14 cellular contexts compared by ENCODE assay signal in genomic region chr12:120762093-120762492, GRCh38. TPM values are rescaled to one million over a fixed set of nuclear protein-coding genes. Genes with fewer than 3 reads are reported as not detected.
DNase-seq lines count a peak whose midpoint lies in the region; ATAC-seq, FAIRE-seq and TF ChIP-seq lines count a peak whose summit lies in the region.
"Had no signal": no experiment of that assay in that cellular context is flagged by ENCODE, and none has a peak within 500 bp of the region (broad histone marks: within the 10 kb centered on the region; RNA-seq: fewer than 3 reads in every experiment).

No MANE protein-coding gene starts in this region.

- 0 out of 2 replicates have a peak, but pooled peaks cover 3% of the 10 kb centered on the region for H3K36me3 ChIP-seq in ACC112 (ENCODE audit: insufficient read depth, low read length)
- H3K36me3 ChIP-seq in bronchial epithelial cell (ENCODE audit: control insufficient read depth, insufficient read depth, low read length), result peaks cover 11% of the 10 kb centered on the region
- peaks cover 27% of the 10 kb centered on the region for H3K36me3 ChIP-seq in right atrium auricular region

- H3K79me2 ChIP-seq in ACC112 (ENCODE audit: control insufficient read depth, insufficient read depth, low read length, unreplicated experiment), result no peaks in the 10 kb centered on the region

- H3K4me3 Mint-ChIP-seq in progenitor cell of endocrine pancreas (ENCODE audit: low read depth), result no peak overlapping the region
- H3K4me3 Mint-ChIP-seq: stimulated activated memory B cell treated with anti-CD40 and anti-IgM and Interleukin-4, amounts not matched to agents 10 μg/mL and 1 μg/mL and 100 μg/mL, for 72 hours had no signal

- H3K4me3 ChIP-seq in ACC112 (ENCODE audit: low read depth, low read length) (no peak overlapping the region), bronchial epithelial cell (ENCODE audit: low read depth, low read length) (no peak overlapping the region), right atrium auricular region (no peak overlapping the region)
- H3K4me3 ChIP-seq: Peyer's patch had no signal

- peak overlapping the region; percentile 90 for H3K27ac Mint-ChIP-seq in progenitor cell of endocrine pancreas
- H3K27ac Mint-ChIP-seq: stimulated activated memory B cell treated with anti-CD40 and anti-IgM and Interleukin-4, amounts not matched to agents 10 μg/mL and 1 μg/mL and 100 μg/mL, for 72 hours had no signal

- peak; percentile 32 for DNase-seq in bronchial epithelial cell (ENCODE audit: low read depth)
- DNase-seq in right atrium auricular region (ENCODE audit: low spot score), result no peak
- no peak for DNase-seq in progenitor cell of endocrine pancreas (ENCODE audit: low spot score, unreplicated experiment)
- no peak for DNase-seq in NCI-H446 treated with DMSO at 0.1 percent for 48 hours (lab: John Stamatoyannopoulos, UW)
- no peak for DNase-seq in mesenteric fat pad (ENCODE audit: low spot score)
- DNase-seq: activated CD8-positive, alpha-beta memory T cell treated with anti-CD3 and anti-CD28 coated beads, Interleukin-2, amount 50 U/mL, for 48 hours; glutamatergic neuron; NCI-H2081 treated with DMSO at 0.1 percent for 48 hours; Peyer's patch had no signal

- ATAC-seq in esophagus mucosa (no peak), GM21515 (IDR thresholded peaks at IDR 0.05; ENCODE audit: unreplicated experiment) (no peak)
- ATAC-seq: HepG2; stimulated activated memory B cell treated with anti-CD40 and anti-IgM and Interleukin-4, amounts not matched to agents 10 μg/mL and 1 μg/mL and 100 μg/mL, for 72 hours had no signal

- FAIRE-seq in bronchial epithelial cell (lab: Jason Lieb, UNC), result no peak
- FAIRE-seq: HepG2 had no signal

- TF ChIP-seq CTCF in bronchial epithelial cell (IDR thresholded peaks at IDR 0.05; ENCODE audit: insufficient read depth, low read length, severe bottlenecking) (no peak), right atrium auricular region (IDR thresholded peaks at IDR 0.05) (no peak), progenitor cell of endocrine pancreas (IDR thresholded peaks at IDR 0.05; ENCODE audit: unreplicated experiment) (no peak)

- H3K27me3 ChIP-seq in ACC112 (ENCODE audit: insufficient read depth, low read length) (no peaks in the 10 kb centered on the region), bronchial epithelial cell (ENCODE audit: control insufficient read depth, insufficient read depth, low read length) (no peaks in the 10 kb centered on the region), right atrium auricular region (no peaks in the 10 kb centered on the region)
- H3K27me3 ChIP-seq: Peyer's patch had no signal

- peaks cover 23% of the 10 kb centered on the region for H3K36me3 Mint-ChIP-seq in progenitor cell of endocrine pancreas (ENCODE audit: insufficient read depth)

- no peaks in the 10 kb centered on the region for H3K9me3 ChIP-seq in right atrium auricular region
- H3K9me3 ChIP-seq: Peyer's patch had no signal

- H3K9me3 Mint-ChIP-seq in progenitor cell of endocrine pancreas (ENCODE audit: low read depth), result no peaks in the 10 kb centered on the region
- H3K9me3 Mint-ChIP-seq: stimulated activated memory B cell treated with anti-CD40 and anti-IgM and Interleukin-4, amounts not matched to agents 10 μg/mL and 1 μg/mL and 100 μg/mL, for 72 hours had no signal

- H3K27me3 Mint-ChIP-seq in progenitor cell of endocrine pancreas, result no peaks in the 10 kb centered on the region
- H3K27me3 Mint-ChIP-seq: stimulated activated memory B cell treated with anti-CD40 and anti-IgM and Interleukin-4, amounts not matched to agents 10 μg/mL and 1 μg/mL and 100 μg/mL, for 72 hours had no signal

- peaks cover 10% of the 10 kb centered on the region for H3K4me1 Mint-ChIP-seq in progenitor cell of endocrine pancreas (ENCODE audit: low read depth)
- H3K4me1 Mint-ChIP-seq: stimulated activated memory B cell treated with anti-CD40 and anti-IgM and Interleukin-4, amounts not matched to agents 10 μg/mL and 1 μg/mL and 100 μg/mL, for 72 hours had no signal

- H3K4me1 ChIP-seq in ACC112 (ENCODE audit: control insufficient read depth, insufficient read depth, low read length, unreplicated experiment) (no peaks in the 10 kb centered on the region), right atrium auricular region (peaks cover 0 to 19% of the 10 kb centered on the region in 2 donors)

- H2AFZ ChIP-seq in ACC112 (ENCODE audit: low read length, unreplicated experiment), result no peak overlapping the region

- peak overlapping the region; percentile 7; the same call in 1 of the 2 replicates for H3K27ac ChIP-seq in ACC112 (ENCODE audit: low read depth, low read length)
- H3K27ac ChIP-seq in right atrium auricular region, result peak overlapping the region; percentile 74 to 85

RNA-seq across cellular contexts. Expression of gene ACADS, which starts 36.5 kb away (rescaled TPM):
- 7.4 and 8.2 TPM in 2 replicates for total RNA-seq in bronchial epithelial cell
- 10 to 100 TPM; 58.6 to 92.6 TPM for total RNA-seq in right atrium auricular region
- 11.7 and 11.8 TPM in 2 replicates for total RNA-seq in progenitor cell of endocrine pancreas
- total RNA-seq in mesenteric fat pad, result 66.9 TPM
- 11.3 TPM for total RNA-seq in esophagus mucosa

RNA-seq across cellular contexts. Expression of gene UNC119B, which starts 51.8 kb away (rescaled TPM):
- total RNA-seq in bronchial epithelial cell (12.9 and 19.5 TPM in 2 replicates), right atrium auricular region (10 to 100 TPM in 1 of 2 donors, 1 to 10 TPM in 1; 8.9 to 13.1 TPM), progenitor cell of endocrine pancreas (62.5 and 66.6 TPM in 2 replicates), mesenteric fat pad (20.4 TPM), esophagus mucosa (14.7 TPM)
